In genomic region chr2:128734521-128735295, GRCh38 we compare ENCODE assay signal across 7 cellular contexts.
DNase-seq lines count a peak whose midpoint lies in the region; ATAC-seq lines count a peak whose summit lies in the region.

No MANE protein-coding gene starts in this region.

- peak overlapping the region; percentile 52 for H3K4me3 Mint-ChIP-seq in natural killer cell treated with Interleukin-12 subunit alpha and Interleukin-12 subunit beta and Interleukin-15 and Interleukin-18, amount 100 ng/mL, for 72 hours

- peaks cover 9 to 23% of the 10 kb centered on the region in 2 donors for H3K4me1 Mint-ChIP-seq in natural killer cell treated with Interleukin-12 subunit alpha and Interleukin-12 subunit beta and Interleukin-15 and Interleukin-18, amount 100 ng/mL, for 72 hours (ENCODE audit: low read depth in 2 of 2)

- ATAC-seq in GM18868 (IDR thresholded peaks at IDR 0.05; ENCODE audit: unreplicated experiment) (peak; percentile 34), HG03175 (IDR thresholded peaks at IDR 0.05; ENCODE audit: unreplicated experiment) (peak; percentile 35)
- peak; percentile 65 to 66 for ATAC-seq in natural killer cell treated with Interleukin-12 subunit alpha and Interleukin-12 subunit beta and Interleukin-15 and Interleukin-18, amount 100 ng/mL, for 72 hours

- H3K9me3 Mint-ChIP-seq in natural killer cell treated with Interleukin-12 subunit alpha and Interleukin-12 subunit beta and Interleukin-15 and Interleukin-18, amount 100 ng/mL, for 72 hours = no peaks in the 10 kb centered on the region

- DNase-seq in amniotic epithelial cell (ENCODE audit: low read depth) = peak; percentile 76
- DNase-seq in natural killer cell treated with Interleukin-12 subunit alpha and Interleukin-12 subunit beta and Interleukin-15 and Interleukin-18, amount 100 ng/mL, for 72 hours (ENCODE audit: low spot score) = peak; percentile 66
- no peak for DNase-seq in cerebellar cortex (ENCODE audit: low spot score)
- no peak for DNase-seq in cortex of kidney (lab: John Stamatoyannopoulos, UW)
- no peak for DNase-seq in hypothalamus (lab: John Stamatoyannopoulos, UW)

- no peaks in the 10 kb centered on the region for H3K36me3 Mint-ChIP-seq in natural killer cell treated with Interleukin-12 subunit alpha and Interleukin-12 subunit beta and Interleukin-15 and Interleukin-18, amount 100 ng/mL, for 72 hours

- H3K27me3 Mint-ChIP-seq in natural killer cell treated with Interleukin-12 subunit alpha and Interleukin-12 subunit beta and Interleukin-15 and Interleukin-18, amount 100 ng/mL, for 72 hours = peaks cover 10 to 11% of the 10 kb centered on the region in 2 donors

- H3K27ac Mint-ChIP-seq in natural killer cell treated with Interleukin-12 subunit alpha and Interleukin-12 subunit beta and Interleukin-15 and Interleukin-18, amount 100 ng/mL, for 72 hours = peak overlapping the region in 1 of 2 donors; percentile 63

Comparison
In these comparisons a context has a peak if more than half of its experiments do, and no peak if none do; other contexts are left out.
1. DNase-seq: peak in amniotic epithelial cell (single experiment) and natural killer cell treated with Interleukin-12 subunit alpha and Interleukin-12 subunit beta and Interleukin-15 and Interleukin-18, amount 100 ng/mL, for 72 hours (single experiment); none in cerebellar cortex (single experiment), cortex of kidney (single experiment) and hypothalamus (0 of 51).
2. Peak in every context shown above with its lines, with median percentiles within 50 percentile points of each other: ATAC-seq.